In the genomic region with DNA sequence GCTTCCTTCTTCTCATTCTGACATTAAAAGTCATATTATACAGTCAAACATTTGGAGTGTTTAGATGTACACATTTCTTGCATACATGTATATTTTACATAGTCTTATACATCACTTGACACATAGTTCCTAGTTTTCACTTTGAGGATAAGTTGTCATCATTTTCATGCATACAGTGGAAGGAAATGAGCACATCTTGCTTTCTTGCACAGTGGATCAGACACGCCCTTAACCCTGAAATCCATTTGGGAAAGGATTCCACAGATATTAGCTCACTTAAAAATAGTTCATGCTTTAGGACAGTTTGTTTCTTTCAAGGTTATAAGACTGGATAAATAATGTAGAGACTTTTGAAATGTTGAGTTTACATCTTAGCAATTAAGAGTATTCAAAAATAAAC, we compare ENCODE assay signal across 18 cellular contexts.
DNase-seq lines count a peak whose midpoint lies in the region; ATAC-seq, FAIRE-seq and TF ChIP-seq lines count a peak whose summit lies in the region.
"Had no signal": no experiment of that assay in that cellular context is flagged by ENCODE, and none has a peak within 500 bp of the region (broad histone marks: within the 10 kb centered on the region; RNA-seq: fewer than 3 reads in every experiment).

No MANE protein-coding gene starts in this region.

- no peak overlapping the region for H3K4me2 ChIP-seq in IMR-90 (ENCODE audit: low read depth, low read length)

- no peak overlapping the region for H2AK9ac ChIP-seq in IMR-90 (replicated peaks; ENCODE audit: low read depth, low read length, poor library complexity)

- H3K4me3 ChIP-seq in IMR-90 (ENCODE audit: insufficient read depth, low read depth, low read length): no peak overlapping the region
- H3K4me3 ChIP-seq: SJCRH30 had no signal

- no peak overlapping the region for H2BK5ac ChIP-seq in IMR-90 (ENCODE audit: low read depth, low read length, poor library complexity, severe bottlenecking)

- CTCF ChIA-PET in IMR-90 (lab: Yijun Ruan, JAX): interaction anchor here (0.5 to 0.6 kb wide), 2 partner anchors 23 to 85 kb away, joined by 3 read pairs; no protein-coding TSS in a partner anchor

- no peaks in the 10 kb centered on the region for H3K9me1 ChIP-seq in IMR-90 (ENCODE audit: insufficient read depth, low read length)

- H3K18ac ChIP-seq in IMR-90 (ENCODE audit: low read depth, low read length): no peak overlapping the region

- WGBS in IMR-90 (ENCODE audit: extremely low coverage in 2 of 2, insufficient read length in 1 of 2), 2 experiments: no CpG with 5 or more reads among the region's 1 CpG

- H4K91ac ChIP-seq in IMR-90 (ENCODE audit: insufficient read depth, low read depth, low read length): no peak overlapping the region

- no peak for TF ChIP-seq RAD21 in IMR-90 (IDR thresholded peaks at IDR 0.05; ENCODE audit: low read length)

- in situ Hi-C loops in IMR-90 (cut with MboI; ENCODE audit: low sequenced_read_pairs): no loop called here

- dilution Hi-C loops in IMR-90 (cut with HindIII; ENCODE audit: low sequenced_read_pairs, unreplicated experiment): no loop called here

- no peaks in the 10 kb centered on the region for H3K79me1 ChIP-seq in IMR-90 (ENCODE audit: low read depth in 1 of 2, low read length in 2 of 2)

- H3K36me3 ChIP-seq in IMR-90 (ENCODE audit: control insufficient read depth, insufficient read depth, low read length): no peaks in the 10 kb centered on the region
- H3K36me3 ChIP-seq: SJCRH30 had no signal

- POLR2A ChIA-PET in IMR-90 (lab: Charles Lee; ENCODE audit: unreplicated experiment): no interaction called here

- no peak overlapping the region for H2BK20ac ChIP-seq in IMR-90 (ENCODE audit: low read depth, low read length)

- ATAC-seq in IMR-90 (ENCODE audit: low read depth): peak; percentile 91
- ATAC-seq: stimulated activated naive B cell treated with anti-CD40 and anti-IgM and Interleukin-4, amounts not matched to agents 10 μg/mL and 1 μg/mL and 100 μg/mL, for 72 hours had no signal

- H3K27ac ChIP-seq in IMR-90 (ENCODE audit: insufficient read depth, low read length): no peak overlapping the region
- H3K27ac ChIP-seq: parathyroid adenoma, SJCRH30 had no signal

- no peak overlapping the region for H3K56ac ChIP-seq in IMR-90 (ENCODE audit: extremely low read depth, insufficient read depth, low read length)

- H2BK120ac ChIP-seq in IMR-90 (ENCODE audit: low read depth, low read length): no peak overlapping the region

- H3K27me3 ChIP-seq in IMR-90 (ENCODE audit: control insufficient read depth, insufficient read depth, low read length): no peaks in the 10 kb centered on the region
- H3K27me3 ChIP-seq: SJCRH30 had no signal

- H3K9ac ChIP-seq in IMR-90 (ENCODE audit: low read depth, low read length): no peak overlapping the region
- H3K9ac ChIP-seq: parathyroid adenoma had no signal

- H4K8ac ChIP-seq in IMR-90 (ENCODE audit: low read depth in 2 of 2, low read length in 2 of 2): no peak overlapping the region

- H3K23ac ChIP-seq in IMR-90 (ENCODE audit: low read depth, low read length): no peak overlapping the region

- no peak overlapping the region for H4K5ac ChIP-seq in IMR-90 (ENCODE audit: low read depth, low read length)

- no peak overlapping the region for H2AK5ac ChIP-seq in IMR-90 (ENCODE audit: low read depth, low read length)

- FAIRE-seq in endometrium (lab: Jason Lieb, UNC): peak; percentile 89

- H3K14ac ChIP-seq in IMR-90 (replicated peaks; ENCODE audit: low read depth, low read length): no peak overlapping the region

- no peak for TF ChIP-seq POLR2A in IMR-90 (IDR thresholded peaks at IDR 0.05; ENCODE audit: low read depth, low read length)

- no peaks in the 10 kb centered on the region for H4K20me1 ChIP-seq in IMR-90 (ENCODE audit: insufficient read depth, low read length)

- H3K4me1 ChIP-seq in IMR-90 (ENCODE audit: control insufficient read depth, insufficient read depth, low read length): no peaks in the 10 kb centered on the region
- H3K4me1 ChIP-seq: parathyroid adenoma had no signal

- H3K4ac ChIP-seq in IMR-90 (ENCODE audit: low read depth, low read length): no peak overlapping the region

- TF ChIP-seq CTCF in IMR-90 (conservative IDR thresholded peaks at IDR 0.05; ENCODE audit: low read depth, low read length): no peak

- no peaks in the 10 kb centered on the region for H3K9me3 ChIP-seq in IMR-90 (ENCODE audit: control insufficient read depth, insufficient read depth, low read length)
- H3K9me3 ChIP-seq: SJCRH30 had no signal

- H2BK15ac ChIP-seq in IMR-90 (ENCODE audit: low read depth, low read length): no peak overlapping the region

- no peak overlapping the region for H2AFZ ChIP-seq in IMR-90 (replicated peaks; ENCODE audit: low read length, poor library complexity)
- H2AFZ ChIP-seq: parathyroid adenoma had no signal

- BruUV-seq in IMR-90 (replicated peaks; lab: Mats Ljungman, UMichigan): no TSS peak

- DNase-seq in EL (peak; percentile 76), IMR-90 (peak; percentile 79), non-pigmented ciliary epithelial cell (ENCODE audit: low read depth) (peak; percentile 17), NCI-H748 treated with DMSO at 0.1 percent for 48 hours (lab: John Stamatoyannopoulos, UW) (no peak), NCI-H1436 treated with DMSO at 0.1 percent for 48 hours (lab: John Stamatoyannopoulos, UW) (no peak), SKM-1 (lab: John Stamatoyannopoulos, UW; ENCODE audit: unreplicated experiment) (no peak), NCI-H2081 treated with DMSO at 0.1 percent for 48 hours (lab: John Stamatoyannopoulos, UW) (no peak)
- DNase-seq: activated CD4-positive, alpha-beta T cell treated with anti-CD3 and anti-CD28 coated beads for 4 hours; activated naive CD4-positive, alpha-beta T cell treated with anti-CD3 and anti-CD28 coated beads for 36 hours; CD4-positive, alpha-beta T cell; DMS79; NCI-H1694; NCI-H345; SJCRH30; stimulated activated naive B cell treated with anti-CD40 and anti-IgM and Interleukin-4, amounts not matched to agents 10 μg/mL and 1 μg/mL and 100 μg/mL, for 72 hours; trophoblast cell had no signal

- intact Hi-C loops in IMR-90 (cut with micrococcal nuclease): no loop called here

TF ChIP-seq in IMR-90, 13 proteins besides CTCF, POLR2A, EP300 and RAD21:
- TF ChIP-seq MAFK (IDR thresholded peaks at IDR 0.05; ENCODE audit: low read depth, low read length) (no peak), CEBPB (IDR thresholded peaks at IDR 0.05; ENCODE audit: low read depth, low read length) (0 out of 2 replicates have a peak, but pooled peaks have one; percentile 4), RCOR1 (IDR thresholded peaks at IDR 0.05; ENCODE audit: insufficient replicate concordance, low read length) (no peak)

Comparison
In these comparisons a context has a peak if more than half of its experiments do, and no peak if none do; other contexts are left out.
1. DNase-seq: peak in EL (single experiment), IMR-90 (single experiment) and non-pigmented ciliary epithelial cell (single experiment); none in NCI-H748 treated with DMSO at 0.1 percent for 48 hours (single experiment), NCI-H1436 treated with DMSO at 0.1 percent for 48 hours (single experiment), SKM-1 (single experiment) and NCI-H2081 treated with DMSO at 0.1 percent for 48 hours (single experiment).